ENCODE assay signal across 10 cellular contexts in genomic region chr20:57656821-57657536, GRCh38. TPM values are rescaled to one million over a fixed set of nuclear protein-coding genes. Genes with fewer than 3 reads are reported as not detected.
DNase-seq lines count a peak whose midpoint lies in the region; ATAC-seq, FAIRE-seq and TF ChIP-seq lines count a peak whose summit lies in the region.
"Had no signal": no experiment of that assay in that cellular context is flagged by ENCODE, and none has a peak within 500 bp of the region (broad histone marks: within the 10 kb centered on the region; RNA-seq: fewer than 3 reads in every experiment).

No MANE protein-coding gene starts in this region.

- H3K9me3 ChIP-seq in suprapubic skin, result no peaks in the 10 kb centered on the region
- H3K9me3 ChIP-seq: breast epithelium had no signal

- H3K27ac ChIP-seq in suprapubic skin, result no peak overlapping the region

- peaks cover 42% of the 10 kb centered on the region for H3K36me3 ChIP-seq in suprapubic skin
- H3K36me3 ChIP-seq: breast epithelium had no signal

- ATAC-seq in HG03571 (IDR thresholded peaks at IDR 0.05; ENCODE audit: unreplicated experiment), result no peak

- TF ChIP-seq CTCF in GM13977 (IDR thresholded peaks at IDR 0.05; ENCODE audit: extremely low read depth, insufficient read depth, missing control alignments), result no peak
- no peak for TF ChIP-seq CTCF in suprapubic skin (IDR thresholded peaks at IDR 0.05)

- DNase-seq in GM13977 (ENCODE audit: low spot score) (peak; percentile 23), islet precursor cell (peak; percentile 47), suprapubic skin (ENCODE audit: low spot score in 2 of 2) (peak; percentile 59 to 76), GM19239 (ENCODE audit: insufficient read length, low spot score) (no peak), HCEC 1CT (no peak)
- DNase-seq in activated CD8-positive, alpha-beta memory T cell treated with anti-CD3 and anti-CD28 coated beads, Interleukin-2, amount 50 U/mL, for 4 hours, result peak; percentile 11
- DNase-seq: NCI-H1436 had no signal

- no peak for TF ChIP-seq POLR2A in suprapubic skin (IDR thresholded peaks at IDR 0.05)

- no peak for FAIRE-seq in GM19239 (lab: Jason Lieb, UNC)

- H3K27me3 ChIP-seq in suprapubic skin, result no peaks in the 10 kb centered on the region
- H3K27me3 ChIP-seq: breast epithelium had no signal

- 96% methylated on average over 14 of the region's 20 CpGs for WGBS in suprapubic skin

- H3K4me3 ChIP-seq in suprapubic skin, result no peak overlapping the region
- H3K4me3 ChIP-seq: breast epithelium had no signal

- peaks cover 31% of the 10 kb centered on the region for H3K4me1 ChIP-seq in suprapubic skin

- TF ChIP-seq EP300 in suprapubic skin (IDR thresholded peaks at IDR 0.05), result no peak

- in situ Hi-C loops in GM13977 (cut with MboI; ENCODE audit: low pct_unique_long_range_greater_than_20kb, low sequenced_read_pairs, unreplicated experiment), result loop anchor here (10.0 kb wide), 1 partner anchor 428 kb away; no protein-coding TSS in a partner anchor

RNA-seq across cellular contexts. Expression of gene ZBP1, which starts 36.8 kb away (rescaled TPM):
- total RNA-seq in suprapubic skin, result under 1 TPM in 1 of 4 donors, not detected in 3; 0.80 TPM
- total RNA-seq: urinary bladder had no signal

RNA-seq across cellular contexts. Expression of gene PMEPA1, which starts 52.8 kb away (rescaled TPM):
- total RNA-seq in suprapubic skin, result 10 to 100 TPM in 3 of 4 donors, 1 to 10 TPM in 1; 9.5 to 20.4 (median 16.2) TPM

Comparison
In these comparisons a context has a peak if more than half of its experiments do, and no peak if none do; other contexts are left out.
1. DNase-seq: peak in GM13977 (single experiment), activated CD8-positive, alpha-beta memory T cell treated with anti-CD3 and anti-CD28 coated beads, Interleukin-2, amount 50 U/mL, for 4 hours (single experiment), islet precursor cell (single experiment) and suprapubic skin (2 of 2); none in GM19239 (single experiment) and HCEC 1CT (single experiment).